9 cellular contexts compared by ENCODE assay signal in genomic region chr11:111982019-111982464, GRCh38. TPM values are rescaled to one million over a fixed set of nuclear protein-coding genes. Genes with fewer than 3 reads are reported as not detected.
DNase-seq lines count a peak whose midpoint lies in the region; ATAC-seq and TF ChIP-seq lines count a peak whose summit lies in the region.
"Had no signal": no experiment of that assay in that cellular context is flagged by ENCODE, and none has a peak within 500 bp of the region (broad histone marks: within the 10 kb centered on the region; RNA-seq: fewer than 3 reads in every experiment).

No MANE protein-coding gene starts in this region.

- ATAC-seq in GM21529 (IDR thresholded peaks at IDR 0.05; ENCODE audit: unreplicated experiment) (peak; percentile 88), naive B cell (ENCODE audit: low read depth in 2 of 2) (peak; percentile 55 to 69)

- TF ChIP-seq CTCF in epithelial cell of proximal tubule (conservative IDR thresholded peaks at IDR 0.05; ENCODE audit: low read depth, low read length), result peak; percentile 87

- H3K27ac Mint-ChIP-seq in naive B cell, result peak overlapping the region in 1 of 6 donors; percentile 66

- peaks cover 32 to 40% (median 32%) of the 10 kb centered on the region in 3 donors for H3K27me3 Mint-ChIP-seq in naive B cell

- peaks cover 6 to 10% (median 8%) of the 10 kb centered on the region in 3 donors for H3K4me1 Mint-ChIP-seq in naive B cell

- H3K4me3 ChIP-seq in epithelial cell of proximal tubule (ENCODE audit: low read depth, low read length), result peak overlapping the region; percentile 15
- H3K4me3 ChIP-seq: SJCRH30 had no signal

- H3K4me3 Mint-ChIP-seq in naive B cell, result no peak overlapping the region

- H3K36me3 Mint-ChIP-seq in naive B cell, result no peaks in the 10 kb centered on the region

- H3K9me3 Mint-ChIP-seq in naive B cell, result no peaks in the 10 kb centered on the region

- DNase-seq in COLO829 (ENCODE audit: low spot score), result peak; percentile 17
- peak; percentile 46 for DNase-seq in NCI-H2107 treated with DMSO at 0.1 percent for 48 hours (lab: John Stamatoyannopoulos, UW; ENCODE audit: unreplicated experiment)
- peak; percentile 63 for DNase-seq in activated CD8-positive, alpha-beta memory T cell treated with anti-CD3 and anti-CD28 coated beads, Interleukin-2, amount 50 U/mL, for 48 hours
- DNase-seq in epithelial cell of proximal tubule (ENCODE audit: low read depth), result peak; percentile 54
- DNase-seq in naive B cell, result peak; percentile 24
- DNase-seq in superior temporal gyrus (ENCODE audit: extremely low spot score), result peak; percentile 78
- DNase-seq in RKO (ENCODE audit: low spot score), result no peak

RNA-seq across cellular contexts. Expression of gene DLAT, which starts 43.2 kb away (rescaled TPM):
- 41.0 and 64.7 TPM in 2 replicates for total RNA-seq in epithelial cell of proximal tubule
- polyA plus RNA-seq in naive B cell (ENCODE audit: low read depth in 6 of 6), result 10 to 100 TPM; 24.6 to 38.8 (median 28.0) TPM

RNA-seq across cellular contexts. Expression of gene DIXDC1, which starts 44.9 kb away (rescaled TPM):
- 6.8 and 7.7 TPM in 2 replicates for total RNA-seq in epithelial cell of proximal tubule
- under 1 TPM in 3 of 6 donors, not detected in 3; 0.11 to 0.43 (median 0.13) TPM for polyA plus RNA-seq in naive B cell (ENCODE audit: low read depth in 6 of 6)
